In genomic region chr4:52825311-52826090, GRCh38 we compare ENCODE assay signal across 1 cellular context.
TF ChIP-seq lines count a peak whose summit lies in the region.

No MANE protein-coding gene starts in this region.

TF ChIP-seq in HepG2, 621 proteins besides CTCF, POLR2A, EP300 and RAD21 (continued from another document):
- TF ChIP-seq LBX2 (CRISPR knock-in tag; IDR thresholded peaks at IDR 0.05; ENCODE audit: borderline replicate concordance) (no peak), KMT2B (CRISPR knock-in tag; IDR thresholded peaks at IDR 0.05) (no peak), ZSCAN25 (CRISPR knock-in tag; IDR thresholded peaks at IDR 0.05) (0 out of 2 replicates have a peak, but pooled peaks have one; percentile 18), ZFX (CRISPR knock-in tag; IDR thresholded peaks at IDR 0.05; ENCODE audit: low read depth) (0 out of 2 replicates have a peak, but pooled peaks have one; percentile 2), ZFP62 (CRISPR knock-in tag; IDR thresholded peaks at IDR 0.05) (no peak), HDAC1 (CRISPR knock-in tag; IDR thresholded peaks at IDR 0.05) (0 out of 2 replicates have a peak, but pooled peaks have one; percentile 18), ZBTB34 (CRISPR knock-in tag; IDR thresholded peaks at IDR 0.05) (0 out of 2 replicates have a peak, but pooled peaks have one; percentile 0)
TF ChIP-seq in HepG2: peak in this region for 4.
